In genomic region chr11:117582491-117582890, GRCh38 we compare ENCODE assay signal across 26 cellular contexts.
"Had no signal": no experiment of that assay in that cellular context is flagged by ENCODE, and none has a peak within 500 bp of the region (broad histone marks: within the 10 kb centered on the region; RNA-seq: fewer than 3 reads in every experiment).

No MANE protein-coding gene starts in this region.

- H3K36me3 ChIP-seq: breast epithelium, esophagus muscularis mucosa, heart right ventricle, lower lobe of right lung, right lobe of liver, suprapubic skin, tibial nerve had no signal

- H3K4me1 ChIP-seq: breast epithelium, esophagus muscularis mucosa, heart right ventricle, lower lobe of right lung, right lobe of liver, suprapubic skin had no signal

- H3K27ac ChIP-seq: breast epithelium, esophagus muscularis mucosa, heart right ventricle, lower lobe of right lung, right lobe of liver, suprapubic skin, tibial nerve, VCaP had no signal

- H3K4me3 ChIP-seq: breast epithelium, esophagus muscularis mucosa, heart right ventricle, lower lobe of right lung, right lobe of liver, suprapubic skin, tibial nerve had no signal

- DNase-seq: activated CD4-positive, alpha-beta T cell treated with anti-CD3 and anti-CD28 coated beads for 4 hours; activated CD4-positive, alpha-beta T cell treated with anti-CD3 and anti-CD28 coated beads, Interleukin-2, amount 50 U/mL, for 4 hours; activated CD8-positive, alpha-beta memory T cell treated with anti-CD3 and anti-CD28 coated beads, Interleukin-2, amount 50 U/mL, for 4 hours; activated gamma-delta T cell treated with Interleukin-2 at 50 U/mL for 16 hours; activated naive CD4-positive, alpha-beta T cell treated with anti-CD3 and anti-CD28 coated beads, Interleukin-2, amount 50 U/mL, for 16 hours; activated naive CD8-positive, alpha-beta T cell treated with anti-CD3 and anti-CD28 coated beads, Interleukin-2, amount 50 U/mL, for 24 hours; activated T-cell treated with anti-CD3 and anti-CD28 coated beads, Interleukin-2, amount 50 U/mL, for 1 hour; dermis blood vessel endothelial cell; effector CD4-positive, alpha-beta T cell; foreskin melanocyte; heart right ventricle; lower lobe of right lung; mesenchymal stem cell; natural killer cell; small intestine; stimulated activated CD4-positive, alpha-beta T cell treated with anti-CD3 and anti-CD28 coated beads, Interleukin-1b, Interleukin-23, amount 100 ng/mL, for 48 hours; stimulated activated CD4-positive, alpha-beta T cell treated with anti-CD3 and anti-CD28 coated beads, Interleukin-4, amount 100 ng/mL, for 4 hours; stimulated activated CD8-positive, alpha-beta memory T cell treated with anti-CD3 and anti-CD28 coated beads, Interleukin-4, amount 100 ng/mL, for 48 hours; SW 1271; T-helper 9 cell had no signal

- H3K27me3 ChIP-seq: breast epithelium, right lobe of liver, tibial nerve had no signal

- H3K9me3 ChIP-seq: breast epithelium, esophagus muscularis mucosa, heart right ventricle, lower lobe of right lung, right lobe of liver, suprapubic skin, tibial nerve had no signal
